ENCODE assay signal across 15 cellular contexts in the genomic region with DNA sequence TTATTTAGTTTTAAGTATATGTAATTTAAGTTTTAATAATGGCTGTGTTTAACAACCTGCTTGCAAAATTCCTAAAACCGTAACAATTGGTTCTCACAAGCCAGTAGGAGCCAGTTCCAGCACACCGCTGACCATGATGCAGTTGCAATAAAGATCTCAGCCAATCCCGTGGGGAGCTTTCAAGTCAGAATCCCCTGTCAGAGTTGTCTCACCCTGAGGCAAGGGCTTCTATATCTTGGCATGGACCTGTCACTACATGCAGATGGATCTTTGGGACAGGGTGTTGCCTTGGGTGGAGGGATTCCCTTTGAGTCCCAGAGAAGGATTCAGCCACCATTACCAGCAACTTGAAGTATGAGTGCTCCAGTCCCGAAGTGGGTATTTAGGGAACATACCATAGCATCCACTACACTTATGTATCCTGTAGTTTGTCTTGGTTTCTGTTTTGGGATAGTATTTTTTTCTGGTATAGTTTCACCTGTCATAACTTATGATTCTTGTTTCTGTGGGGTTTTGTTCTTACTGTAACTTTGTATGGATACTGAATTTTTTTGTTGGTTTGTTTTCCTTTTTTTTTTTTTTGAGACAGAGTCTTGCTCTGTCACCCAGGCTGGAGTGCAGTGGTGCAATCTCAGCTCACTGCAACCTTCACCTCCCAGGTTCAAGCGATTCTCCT.
"Had no signal": no experiment of that assay in that cellular context is flagged by ENCODE, and none has a peak within 500 bp of the region (broad histone marks: within the 10 kb centered on the region; RNA-seq: fewer than 3 reads in every experiment).

No MANE protein-coding gene starts in this region.

- H3K4me3 ChIP-seq: adrenal gland, colonic mucosa, gastrocnemius medialis, heart left ventricle, lower lobe of right lung, spleen, upper lobe of right lung had no signal

- H3K4me1 ChIP-seq: adrenal gland, colonic mucosa, heart left ventricle, spleen, upper lobe of right lung had no signal

- ATAC-seq: heart left ventricle; left colon; lower lobe of right lung; sciatic nerve; stimulated activated naive CD8-positive, alpha-beta T cell treated with anti-CD3 and anti-CD28 coated beads, Interleukin-15, amount 100 ng/mL, for 72 hours; T-helper 17 cell; upper lobe of right lung had no signal

- H3K27me3 ChIP-seq: adrenal gland, colonic mucosa, gastrocnemius medialis, heart left ventricle, spleen, upper lobe of right lung had no signal

- H3K9me3 Mint-ChIP-seq: activated B cell treated with CpG ODN at 0.5 μM for 24 hours; stimulated activated naive CD8-positive, alpha-beta T cell treated with anti-CD3 and anti-CD28 coated beads, Interleukin-15, amount 100 ng/mL, for 72 hours had no signal

- H3K27me3 Mint-ChIP-seq: activated B cell treated with CpG ODN at 0.5 μM for 24 hours; stimulated activated naive CD8-positive, alpha-beta T cell treated with anti-CD3 and anti-CD28 coated beads, Interleukin-15, amount 100 ng/mL, for 72 hours; T-helper 17 cell had no signal

- H3K27ac ChIP-seq: adrenal gland, colonic mucosa, heart left ventricle, lower lobe of right lung, spleen, upper lobe of right lung had no signal

- H3K9me3 ChIP-seq: adrenal gland, colonic mucosa, gastrocnemius medialis, heart left ventricle, lower lobe of right lung, spleen, upper lobe of right lung had no signal

- H3K4me3 Mint-ChIP-seq: activated B cell treated with CpG ODN at 0.5 μM for 24 hours; stimulated activated naive CD8-positive, alpha-beta T cell treated with anti-CD3 and anti-CD28 coated beads, Interleukin-15, amount 100 ng/mL, for 72 hours; T-helper 17 cell had no signal

- H3K36me3 ChIP-seq: adrenal gland, colonic mucosa, gastrocnemius medialis, heart left ventricle, lower lobe of right lung, spleen, upper lobe of right lung had no signal

- DNase-seq: activated B cell treated with CpG ODN at 0.5 μM for 24 hours; activated naive CD4-positive, alpha-beta T cell treated with anti-CD3 and anti-CD28 coated beads, Interleukin-2, amount 50 U/mL, for 16 hours; caudate nucleus; colonic mucosa; gastrocnemius medialis; heart left ventricle; left colon; lower lobe of right lung; midbrain; spleen; stimulated activated naive CD8-positive, alpha-beta T cell treated with anti-CD3 and anti-CD28 coated beads, Interleukin-15, amount 100 ng/mL, for 72 hours; T-helper 17 cell; upper lobe of right lung had no signal

- H3K27ac Mint-ChIP-seq: activated B cell treated with CpG ODN at 0.5 μM for 24 hours, T-helper 17 cell had no signal

- H3K4me1 Mint-ChIP-seq: activated B cell treated with CpG ODN at 0.5 μM for 24 hours, T-helper 17 cell had no signal
